ENCODE assay signal across 8 cellular contexts in the genomic region with DNA sequence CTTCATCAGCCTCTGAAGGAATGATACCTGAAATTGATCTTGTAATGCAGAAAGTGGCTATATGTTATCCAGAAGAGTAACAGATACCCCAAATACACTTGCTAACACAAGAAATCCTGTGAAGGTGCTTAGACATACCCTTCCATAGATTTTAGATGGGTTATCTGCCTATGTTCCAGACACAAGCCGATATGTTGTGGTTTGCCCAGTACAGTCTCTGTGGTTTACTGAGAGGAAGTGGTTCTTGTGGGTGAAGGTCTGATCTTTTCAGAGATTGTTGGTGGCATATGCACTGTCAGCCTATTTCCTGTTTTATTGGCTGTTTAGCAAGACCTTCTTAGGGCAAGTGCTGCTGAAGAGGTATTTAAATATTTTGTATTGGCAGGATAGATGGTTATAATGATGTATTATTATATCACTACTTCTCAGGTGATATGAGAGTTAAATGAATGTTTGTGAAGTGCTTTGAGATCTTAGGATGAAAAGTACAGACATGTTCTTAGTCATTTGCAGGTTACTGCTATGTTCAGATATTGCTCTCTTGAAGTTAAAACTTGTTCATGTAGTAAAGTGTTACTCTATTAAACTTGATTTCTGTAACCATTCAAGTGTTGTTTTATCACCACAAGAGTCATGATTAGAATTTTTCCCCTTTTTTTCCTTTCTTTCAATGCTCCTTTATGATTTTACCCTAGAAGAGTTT. TPM values are rescaled to one million over a fixed set of nuclear protein-coding genes. Genes with fewer than 3 reads are reported as not detected.
DNase-seq lines count a peak whose midpoint lies in the region; ATAC-seq, FAIRE-seq and TF ChIP-seq lines count a peak whose summit lies in the region.

No MANE protein-coding gene starts in this region.

- CTCF ChIA-PET in CD8-positive, alpha-beta memory T cell (lab: Charles Lee): interaction anchor here (2.4 kb wide), 1 partner anchor 10 kb away, joined by 12 read pairs; no protein-coding TSS in a partner anchor

- no peak for TF ChIP-seq CTCF in choroid plexus epithelial cell (conservative IDR thresholded peaks at IDR 0.05; ENCODE audit: low read depth, low read length)

- FAIRE-seq in RCC 7860 (lab: Jason Lieb, UNC): peak; percentile 90

- peaks cover 0 to 4% (median 2%) of the 10 kb centered on the region in 5 donors for H3K9me3 Mint-ChIP-seq in CD8-positive, alpha-beta memory T cell

- ATAC-seq in GM19023 (IDR thresholded peaks at IDR 0.05; ENCODE audit: unreplicated experiment) (peak; percentile 83), HG03060 (IDR thresholded peaks at IDR 0.05; ENCODE audit: low read depth, unreplicated experiment) (peak; percentile 84)

- peak overlapping the region in 4 of 8 donors; percentile 3 to 46 (median 16) for H3K27ac Mint-ChIP-seq in CD8-positive, alpha-beta memory T cell

- POLR2A ChIA-PET in CD8-positive, alpha-beta memory T cell (lab: Charles Lee): no interaction called here

- DNase-seq in CD8-positive, alpha-beta memory T cell: peak in 4 of 5 donors; percentile 52 to 78 (median 68)
- peak; percentile 68 for DNase-seq in RCC 7860 (ENCODE audit: low spot score)
- DNase-seq in choroid plexus epithelial cell (ENCODE audit: low read depth): peak; percentile 62
- DNase-seq in stimulated activated CD8-positive, alpha-beta memory T cell treated with anti-CD3 and anti-CD28 coated beads, Interleukin-12 subunit alpha, Interleukin-12 subunit beta, amount 100 ng/mL, for 1 hour (ENCODE audit: low read depth): peak; percentile 23
- DNase-seq in NCI-H1417 treated with DMSO at 0.1 percent for 48 hours (lab: John Stamatoyannopoulos, UW): no peak
- no peak for DNase-seq in NCI-H1417 (lab: John Stamatoyannopoulos, UW)

- H3K27ac ChIP-seq in CD8-positive, alpha-beta memory T cell (ENCODE audit: low read depth, low read length): no peak overlapping the region

- H3K36me3 ChIP-seq in CD8-positive, alpha-beta memory T cell (ENCODE audit: insufficient read depth, low read length): no peaks in the 10 kb centered on the region

- peaks cover 31% of the 10 kb centered on the region for H3K27me3 ChIP-seq in CD8-positive, alpha-beta memory T cell (ENCODE audit: insufficient read depth, low read length, poor library complexity, severe bottlenecking)

- H3K36me3 Mint-ChIP-seq in CD8-positive, alpha-beta memory T cell: peaks cover 0 to 3% (median 0%) of the 10 kb centered on the region in 3 donors

- peak overlapping the region; percentile 9 to 73 (median 16) for H3K4me3 Mint-ChIP-seq in CD8-positive, alpha-beta memory T cell

- peaks cover 18 to 43% of the 10 kb centered on the region in 2 donors for H3K27me3 Mint-ChIP-seq in CD8-positive, alpha-beta memory T cell

- H3K9me3 ChIP-seq in CD8-positive, alpha-beta memory T cell (ENCODE audit: low read length): no peaks in the 10 kb centered on the region

- H3K4me1 Mint-ChIP-seq in CD8-positive, alpha-beta memory T cell: peaks cover 33 to 68% (median 62%) of the 10 kb centered on the region in 3 donors

- peaks cover 28% of the 10 kb centered on the region for H3K4me1 ChIP-seq in CD8-positive, alpha-beta memory T cell (ENCODE audit: insufficient read depth, low read length)

- H3K4me3 ChIP-seq in CD8-positive, alpha-beta memory T cell (ENCODE audit: low read length): peak overlapping the region; percentile 6
- H3K4me3 ChIP-seq in choroid plexus epithelial cell (ENCODE audit: low read depth, low read length): no peak overlapping the region

RNA-seq across cellular contexts. Expression of gene ARHGEF12, which starts 8.2 kb away (rescaled TPM):
- total RNA-seq in CD8-positive, alpha-beta memory T cell: 10 to 100 TPM; 30.1 to 31.0 TPM
- polyA plus RNA-seq in CD8-positive, alpha-beta memory T cell: 4.6 TPM

RNA-seq across cellular contexts. Expression of gene TLCD5, which starts 19.4 kb away (rescaled TPM):
- 1 to 10 TPM; 1.5 to 1.7 TPM for total RNA-seq in CD8-positive, alpha-beta memory T cell
- 0.16 TPM for polyA plus RNA-seq in CD8-positive, alpha-beta memory T cell

Comparison
In these comparisons a context has a peak if more than half of its experiments do, and no peak if none do; other contexts are left out.
1. DNase-seq: peak in CD8-positive, alpha-beta memory T cell (4 of 5), RCC 7860 (single experiment), choroid plexus epithelial cell (single experiment) and stimulated activated CD8-positive, alpha-beta memory T cell treated with anti-CD3 and anti-CD28 coated beads, Interleukin-12 subunit alpha, Interleukin-12 subunit beta, amount 100 ng/mL, for 1 hour (single experiment); none in NCI-H1417 treated with DMSO at 0.1 percent for 48 hours (single experiment) and NCI-H1417 (0 of 3).